ENCODE assay signal across 13 cellular contexts in genomic region chr4:57071340-57071739, GRCh38. TPM values are rescaled to one million over a fixed set of nuclear protein-coding genes. Genes with fewer than 3 reads are reported as not detected.
A peak's percentile ranks its signal among the peaks of the same experiment; 100 is the strongest.
DNase-seq lines count a peak whose midpoint lies in the region; ATAC-seq and TF ChIP-seq lines count a peak whose summit lies in the region.
"Had no signal": no experiment of that assay in that cellular context is flagged by ENCODE, and none has a peak within 500 bp of the region (broad histone marks: within the 10 kb centered on the region; RNA-seq: fewer than 3 reads in every experiment).

No MANE protein-coding gene starts in this region.

- H3K9me3 ChIP-seq in IMR-90 (ENCODE audit: control insufficient read depth, insufficient read depth, low read length) (no peaks in the 10 kb centered on the region), right cardiac atrium (ENCODE audit: control insufficient read depth, low read length) (no peaks in the 10 kb centered on the region), WERI-Rb-1 (ENCODE audit: severe bottlenecking) (no peaks in the 10 kb centered on the region)

- intact Hi-C loops in IMR-90 (cut with micrococcal nuclease) (no loop called here), right cardiac atrium (cut with DNase I) (no loop called here)

- peak overlapping the region; percentile 41 for H2BK5ac ChIP-seq in IMR-90 (ENCODE audit: low read depth, low read length, poor library complexity, severe bottlenecking)

- 100% methylated on average over 1 of the region's 2 CpGs; no CpG with 5 or more reads in 1 of the 2 experiments for WGBS in IMR-90 (ENCODE audit: extremely low coverage in 2 of 2, insufficient read length in 1 of 2), 2 experiments
- WGBS in right cardiac atrium, result 22% methylated on average over 2 of the region's 2 CpGs

- H4K20me1 ChIP-seq in IMR-90 (ENCODE audit: insufficient read depth, low read length), result 0 out of 2 replicates have a peak, but pooled peaks cover 3% of the 10 kb centered on the region

- dilution Hi-C loops in IMR-90 (cut with HindIII; ENCODE audit: low sequenced_read_pairs, unreplicated experiment), result no loop called here

- H3K4me1 ChIP-seq in IMR-90 (ENCODE audit: control insufficient read depth, insufficient read depth, low read length) (peaks cover 17% of the 10 kb centered on the region), right cardiac atrium (ENCODE audit: control insufficient read depth, insufficient read depth, low read length) (peaks cover 21% of the 10 kb centered on the region)

- peak overlapping the region; percentile 76 for H3K4ac ChIP-seq in IMR-90 (ENCODE audit: low read depth, low read length)

- in situ Hi-C loops in IMR-90 (cut with MboI; ENCODE audit: low sequenced_read_pairs), result no loop called here

- H3K27me3 ChIP-seq in IMR-90 (ENCODE audit: control insufficient read depth, insufficient read depth, low read length) (no peaks in the 10 kb centered on the region), right cardiac atrium (ENCODE audit: control insufficient read depth, insufficient read depth) (no peaks in the 10 kb centered on the region), WERI-Rb-1 (ENCODE audit: insufficient read depth, low read depth, severe bottlenecking) (no peaks in the 10 kb centered on the region)

- ATAC-seq in IMR-90 (ENCODE audit: low read depth), result peak; percentile 38
- peak; percentile 82 to 89 for ATAC-seq in right cardiac atrium
- ATAC-seq: activated CD8-positive, alpha-beta memory T cell treated with anti-CD3 and anti-CD28 coated beads, Interleukin-2, amount 10 ng/mL, durations not matched to agents 7 days and 5 days; activated naive CD8-positive, alpha-beta T cell treated with anti-CD3 and anti-CD28 coated beads, Interleukin-2, amount 50 U/mL, for 24 hours; CD8-positive, alpha-beta T cell had no signal

- H3K27ac ChIP-seq in IMR-90 (ENCODE audit: insufficient read depth, low read length) (peak overlapping the region; percentile 6; the same call in 1 of the 2 replicates), right cardiac atrium (ENCODE audit: low read length) (peak overlapping the region; percentile 42), WERI-Rb-1 (no peak overlapping the region)

- H3K23ac ChIP-seq in IMR-90 (ENCODE audit: low read depth, low read length), result peak overlapping the region; percentile 14

- H2AK5ac ChIP-seq in IMR-90 (ENCODE audit: low read depth, low read length), result peak overlapping the region; percentile 82

- no peak overlapping the region for H3K9ac ChIP-seq in IMR-90 (ENCODE audit: low read depth, low read length)

- peak overlapping the region; percentile 19; the same call in 1 of the 2 replicates for H3K18ac ChIP-seq in IMR-90 (ENCODE audit: low read depth, low read length)

- H3K4me3 ChIP-seq in IMR-90 (ENCODE audit: insufficient read depth, low read depth, low read length), result no peak overlapping the region
- no peak overlapping the region for H3K4me3 ChIP-seq in right cardiac atrium (ENCODE audit: low read length)
- no peak overlapping the region for H3K4me3 ChIP-seq in WERI-Rb-1 (ENCODE audit: low read depth, low read length)

- H3K4me2 ChIP-seq in IMR-90 (ENCODE audit: low read depth, low read length), result no peak overlapping the region

- no peak for TF ChIP-seq RAD21 in IMR-90 (IDR thresholded peaks at IDR 0.05; ENCODE audit: low read length)

- no peak for TF ChIP-seq CTCF in IMR-90 (conservative IDR thresholded peaks at IDR 0.05; ENCODE audit: low read depth, low read length)
- TF ChIP-seq CTCF in WERI-Rb-1 (IDR thresholded peaks at IDR 0.05; ENCODE audit: low read depth, low read length), result no peak

- no peak overlapping the region for H3K56ac ChIP-seq in IMR-90 (ENCODE audit: extremely low read depth, insufficient read depth, low read length)

- H4K8ac ChIP-seq in IMR-90 (ENCODE audit: low read depth in 2 of 2, low read length in 2 of 2), result peak overlapping the region in 1 of 2 experiments; percentile 77; a peak in 3 of 4 replicates

- peak overlapping the region; percentile 9 for H2AK9ac ChIP-seq in IMR-90 (replicated peaks; ENCODE audit: low read depth, low read length, poor library complexity)

- H3K9me1 ChIP-seq in IMR-90 (ENCODE audit: insufficient read depth, low read length), result peaks cover 19% of the 10 kb centered on the region

- BruUV-seq in IMR-90 (replicated peaks; lab: Mats Ljungman, UMichigan), result no TSS peak

- CTCF ChIA-PET in IMR-90 (lab: Yijun Ruan, JAX), result interaction anchor here (1.6 to 1.7 kb wide), 2 partner anchors 33 to 92 kb away, joined by 4 to 6 read pairs; no protein-coding TSS in a partner anchor

- peak; percentile 57 for DNase-seq in IMR-90
- peak; percentile 92 for DNase-seq in amniotic epithelial cell (ENCODE audit: low read depth)
- peak in 2 of 3 donors; percentile 64 to 82 for DNase-seq in right cardiac atrium
- DNase-seq in stromal cell of bone marrow (ENCODE audit: low read depth), result peak; percentile 36
- no peak for DNase-seq in WERI-Rb-1
- DNase-seq in NCI-H1092 (lab: John Stamatoyannopoulos, UW), result no peak
- no peak for DNase-seq in activated CD4-positive, alpha-beta T cell treated with anti-CD3 and anti-CD28 coated beads for 4 hours
- no peak for DNase-seq in stimulated activated naive CD4-positive, alpha-beta T cell treated with Interleukin-2 at 50 U/mL for 16 hours (lab: John Stamatoyannopoulos, UW)
- DNase-seq: activated CD8-positive, alpha-beta memory T cell treated with anti-CD3 and anti-CD28 coated beads, Interleukin-2, amount 10 ng/mL, durations not matched to agents 7 days and 5 days; activated naive CD8-positive, alpha-beta T cell treated with anti-CD3 and anti-CD28 coated beads, Interleukin-2, amount 50 U/mL, for 24 hours; CD8-positive, alpha-beta T cell; NCI-H1436; NCI-H82 had no signal

- H4K5ac ChIP-seq in IMR-90 (ENCODE audit: low read depth, low read length), result peak overlapping the region; percentile 21; the same call in 1 of the 2 replicates

- no peak for TF ChIP-seq POLR2A in IMR-90 (IDR thresholded peaks at IDR 0.05; ENCODE audit: low read depth, low read length)

- peak overlapping the region; percentile 71 for H2BK20ac ChIP-seq in IMR-90 (ENCODE audit: low read depth, low read length)

- H3K36me3 ChIP-seq in IMR-90 (ENCODE audit: control insufficient read depth, insufficient read depth, low read length), result no peaks in the 10 kb centered on the region; the same call in 1 of the 2 replicates
- H3K36me3 ChIP-seq in WERI-Rb-1, result no peaks in the 10 kb centered on the region

- H2AFZ ChIP-seq in IMR-90 (replicated peaks; ENCODE audit: low read length, poor library complexity), result no peak overlapping the region

- peak overlapping the region; percentile 35 for H2BK120ac ChIP-seq in IMR-90 (ENCODE audit: low read depth, low read length)

- H4K91ac ChIP-seq in IMR-90 (ENCODE audit: insufficient read depth, low read depth, low read length), result peak overlapping the region; percentile 78

- H3K14ac ChIP-seq in IMR-90 (replicated peaks; ENCODE audit: low read depth, low read length), result peak overlapping the region; percentile 70; the same call in 1 of the 2 replicates

- POLR2A ChIA-PET in IMR-90 (lab: Charles Lee; ENCODE audit: unreplicated experiment), result no interaction called here

- H2BK15ac ChIP-seq in IMR-90 (ENCODE audit: low read depth, low read length), result peak overlapping the region; percentile 19; the same call in 2 of the 3 replicates

- peaks cover 19 to 76% of the 10 kb centered on the region in 2 experiments; a peak in 3 of 4 replicates for H3K79me1 ChIP-seq in IMR-90 (ENCODE audit: low read depth in 1 of 2, low read length in 2 of 2)

TF ChIP-seq in IMR-90, 13 proteins besides CTCF, POLR2A, EP300 and RAD21:
- TF ChIP-seq CEBPB (IDR thresholded peaks at IDR 0.05; ENCODE audit: low read depth, low read length) (peak; percentile 97), MAZ (IDR thresholded peaks at IDR 0.05; ENCODE audit: borderline replicate concordance, low read depth, low read length) (no peak), RCOR1 (IDR thresholded peaks at IDR 0.05; ENCODE audit: insufficient replicate concordance, low read length) (peak; percentile 11), NFE2L2 (IDR thresholded peaks at IDR 0.05; ENCODE audit: low read depth, low read length) (no peak)

RNA-seq across cellular contexts. Expression of gene IGFBP7, which starts 38.8 kb away (rescaled TPM):
- 33.2 and 34.2 TPM in 2 replicates for total RNA-seq in IMR-90 (2012; rRNA removed)
- 267 and 338 TPM in 2 replicates for polyA plus RNA-seq in IMR-90 (2012; rRNA removed)
- polyA plus RNA-seq in IMR-90 (2012; cell fraction: cytosol; rRNA removed), result 354 and 595 TPM in 2 replicates
- polyA plus RNA-seq in IMR-90 (2012; cell fraction: nucleus; rRNA removed; ENCODE audit: low replicate concordance), result 197 and 320 TPM in 2 replicates
- total RNA-seq in right cardiac atrium, result 100 to 1,000 TPM; 813 to 983 (median 905) TPM
- polyA plus RNA-seq in right cardiac atrium, result 809 TPM
- total RNA-seq: CD8-positive, alpha-beta T cell had no signal

Comparison
In these comparisons a context has a peak if more than half of its experiments do, and no peak if none do; other contexts are left out.
1. DNase-seq: peak in IMR-90 (single experiment), amniotic epithelial cell (single experiment), right cardiac atrium (2 of 3) and stromal cell of bone marrow (single experiment); none in WERI-Rb-1 (single experiment), NCI-H1092 (single experiment), activated CD4-positive, alpha-beta T cell treated with anti-CD3 and anti-CD28 coated beads for 4 hours (0 of 2) and stimulated activated naive CD4-positive, alpha-beta T cell treated with Interleukin-2 at 50 U/mL for 16 hours (single experiment).
2. RNA of gene IGFBP7, which starts 38.8 kb away (total RNA-seq): 813 to 983 TPM in right cardiac atrium; 33.2 to 34.2 TPM in IMR-90; every median in the first group is over 10 times any median in the second.